18 cellular contexts compared by ENCODE assay signal in genomic region chr10:52064084-52064845, GRCh38.
"Had no signal": no experiment of that assay in that cellular context is flagged by ENCODE, and none has a peak within 500 bp of the region (broad histone marks: within the 10 kb centered on the region; RNA-seq: fewer than 3 reads in every experiment).

No MANE protein-coding gene starts in this region.

- H3K4me1 ChIP-seq: breast epithelium, testis had no signal

- H3K27ac ChIP-seq: breast epithelium, gastrocnemius medialis, testis had no signal

- H3K4me3 ChIP-seq: breast epithelium, gastrocnemius medialis, testis had no signal

- H3K27me3 ChIP-seq: breast epithelium, gastrocnemius medialis, testis had no signal

- DNase-seq: activated B cell treated with CpG ODN at 0.5 μM for 24 hours; activated CD4-positive, alpha-beta T cell treated with anti-CD3 and anti-CD28 coated beads for 48 hours; activated CD8-positive, alpha-beta T cell treated with anti-CD3 and anti-CD28 coated beads for 36 hours; activated naive CD4-positive, alpha-beta T cell treated with anti-CD3 and anti-CD28 coated beads for 36 hours; activated T-cell treated with anti-CD3 and anti-CD28 coated beads, Interleukin-2, amount 50 U/mL, for 4 hours; cerebellar nuclear complex; cortex of kidney; erythroblast; gastrocnemius medialis; immature natural killer cell; nucleus accumbens; SK-N-SH; stimulated activated CD4-positive, alpha-beta T cell treated with anti-CD3 and anti-CD28 coated beads, Interleukin-2, amount 100 ng/mL, for 24 hours; T-cell; testis had no signal

- H3K9me3 ChIP-seq: breast epithelium, gastrocnemius medialis, SK-N-SH, testis had no signal

- FAIRE-seq: astrocyte, endometrium had no signal

- H3K36me3 ChIP-seq: breast epithelium, gastrocnemius medialis had no signal

- ATAC-seq: activated CD8-positive, alpha-beta T cell treated with anti-CD3 and anti-CD28 coated beads for 36 hours had no signal
